Comparison of ENCODE assay signal across 29 cellular contexts in the genomic region with DNA sequence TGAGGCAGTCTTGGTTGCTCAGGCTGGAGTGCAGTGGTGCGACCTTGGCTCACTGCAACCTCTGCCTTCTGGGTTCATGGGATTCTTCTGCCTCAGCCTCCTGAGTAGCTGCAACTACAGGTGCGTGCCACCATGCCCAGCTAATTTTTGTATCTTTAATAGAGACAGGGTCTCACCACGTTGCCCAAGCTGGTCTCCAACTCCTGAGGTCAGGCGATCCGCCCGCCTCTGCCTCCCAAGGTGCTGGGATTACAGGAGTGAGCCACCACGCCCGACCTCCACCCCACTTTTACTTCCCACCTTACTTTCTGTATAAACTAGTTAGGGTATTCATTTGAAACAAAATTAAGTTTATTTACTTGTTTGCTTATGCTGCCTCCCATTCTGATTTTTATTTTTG.
"Had no signal": no experiment of that assay in that cellular context is flagged by ENCODE, and none has a peak within 500 bp of the region (broad histone marks: within the 10 kb centered on the region; RNA-seq: fewer than 3 reads in every experiment).

No MANE protein-coding gene starts in this region.

- ATAC-seq: activated naive CD8-positive, alpha-beta T cell treated with anti-CD3 and anti-CD28 coated beads, Interleukin-2, amount 50 U/mL, for 24 hours; activated T-cell treated with anti-CD3 and anti-CD28 coated beads, Interleukin-2, amount 50 U/mL, for 4 hours; body of pancreas; esophagus mucosa had no signal

- H3K27ac Mint-ChIP-seq: activated CD4-positive, alpha-beta memory T cell treated with anti-CD3 and anti-CD28 coated beads, Interleukin-2, amount 10 ng/mL, durations not matched to agents 7 days and 5 days; activated CD4-positive, alpha-beta T cell treated with anti-CD3 and anti-CD28 coated beads, Interleukin-2, amount 10 ng/mL, durations not matched to agents 7 days and 5 days; activated naive CD4-positive, alpha-beta T cell treated with anti-CD3 and anti-CD28 coated beads for 36 hours; activated naive CD8-positive, alpha-beta T cell treated with anti-CD3 and anti-CD28 coated beads for 36 hours; activated naive CD8-positive, alpha-beta T cell treated with anti-CD3 and anti-CD28 coated beads, Interleukin-2, amount 50 U/mL, for 24 hours; activated T-helper 1 cell treated with anti-CD3 and anti-CD28 coated beads, Interleukin-12 subunit alpha, Interleukin-12 subunit beta, Interleukin-2, Interleukin-4 antibody, amounts not matched to agents 30 ng/mL and 10 ng/mL and 1 ng/mL, durations not matched to agents 14 hours and 24 hours and 36 hours; activated T-helper 2 cell treated with anti-CD3 and anti-CD28 coated beads, Interferon-gamma antibody, Interleukin-2, Interleukin-4, amounts not matched to agents 10 μg/mL and 5 μg/mL and 100 μg/mL, durations not matched to agents 14 hours and 24 hours and 36 hours; endodermal cell had no signal

- H3K27ac ChIP-seq: adrenal gland, body of pancreas, colonic mucosa had no signal

- H3K4me3 ChIP-seq: adrenal gland, body of pancreas, colonic mucosa had no signal

- H3K4me3 Mint-ChIP-seq: activated CD4-positive, alpha-beta memory T cell treated with anti-CD3 and anti-CD28 coated beads, Interleukin-2, amount 10 ng/mL, durations not matched to agents 7 days and 5 days; activated CD4-positive, alpha-beta T cell treated with anti-CD3 and anti-CD28 coated beads, Interleukin-2, amount 10 ng/mL, durations not matched to agents 7 days and 5 days; activated naive CD4-positive, alpha-beta T cell treated with anti-CD3 and anti-CD28 coated beads for 36 hours; activated naive CD4-positive, alpha-beta T cell treated with anti-CD3 and anti-CD28 coated beads, Interleukin-2, amount 50 U/mL, for 24 hours; activated naive CD8-positive, alpha-beta T cell treated with anti-CD3 and anti-CD28 coated beads for 36 hours; activated naive CD8-positive, alpha-beta T cell treated with anti-CD3 and anti-CD28 coated beads, Interleukin-2, amount 50 U/mL, for 24 hours; activated T-cell treated with anti-CD3 and anti-CD28 coated beads, Interleukin-2, amount 50 U/mL, for 4 hours; activated T-helper 1 cell treated with anti-CD3 and anti-CD28 coated beads, Interleukin-12 subunit alpha, Interleukin-12 subunit beta, Interleukin-2, Interleukin-4 antibody, amounts not matched to agents 30 ng/mL and 10 ng/mL and 1 ng/mL, durations not matched to agents 14 hours and 24 hours and 36 hours; endodermal cell had no signal

- H3K27me3 Mint-ChIP-seq: activated CD4-positive, alpha-beta memory T cell treated with anti-CD3 and anti-CD28 coated beads, Interleukin-2, amount 10 ng/mL, durations not matched to agents 7 days and 5 days; activated CD4-positive, alpha-beta T cell treated with anti-CD3 and anti-CD28 coated beads, Interleukin-2, amount 10 ng/mL, durations not matched to agents 7 days and 5 days; activated naive CD4-positive, alpha-beta T cell treated with anti-CD3 and anti-CD28 coated beads, Interleukin-2, amount 50 U/mL, for 24 hours; activated naive CD8-positive, alpha-beta T cell treated with anti-CD3 and anti-CD28 coated beads for 36 hours; activated naive CD8-positive, alpha-beta T cell treated with anti-CD3 and anti-CD28 coated beads, Interleukin-2, amount 50 U/mL, for 24 hours had no signal

- H3K4me1 ChIP-seq: colonic mucosa had no signal

- DNase-seq: activated CD4-positive, alpha-beta memory T cell treated with anti-CD3 and anti-CD28 coated beads, Interleukin-2, amount 10 ng/mL, durations not matched to agents 7 days and 5 days; activated CD4-positive, alpha-beta T cell treated with anti-CD3 and anti-CD28 coated beads for 1 hour; activated CD4-positive, alpha-beta T cell treated with anti-CD3 and anti-CD28 coated beads for 4 hours; activated CD4-positive, alpha-beta T cell treated with anti-CD3 and anti-CD28 coated beads, Interleukin-2, amount 10 ng/mL, durations not matched to agents 7 days and 5 days; activated CD4-positive, alpha-beta T cell treated with anti-CD3 and anti-CD28 coated beads, Interleukin-2, amount 50 U/mL, for 4 hours; activated CD8-positive, alpha-beta memory T cell treated with anti-CD3 and anti-CD28 coated beads, Interleukin-2, amount 50 U/mL, for 48 hours; activated effector memory CD4-positive, alpha-beta T cell treated with anti-CD3 and anti-CD28 coated beads, Interleukin-2, amount 50 U/mL, for 16 hours; activated naive CD4-positive, alpha-beta T cell treated with anti-CD3 and anti-CD28 coated beads for 36 hours; activated naive CD8-positive, alpha-beta T cell treated with anti-CD3 and anti-CD28 coated beads for 36 hours; activated naive CD8-positive, alpha-beta T cell treated with anti-CD3 and anti-CD28 coated beads, Interleukin-2, amount 50 U/mL, for 24 hours; activated T-cell treated with anti-CD3 and anti-CD28 coated beads for 4 hours; activated T-cell treated with anti-CD3 and anti-CD28 coated beads, Interleukin-2, amount 50 U/mL, for 4 hours; amygdala; aorta; body of pancreas; caudate nucleus; cerebellar nuclear complex; colonic mucosa; effector CD8-positive, alpha-beta T cell; endodermal cell; foreskin fibroblast; head of caudate nucleus; T-helper 2 cell had no signal

- H3K9me3 ChIP-seq: adrenal gland, body of pancreas, colonic mucosa had no signal

- H3K36me3 ChIP-seq: adrenal gland, colonic mucosa had no signal

- FAIRE-seq: frontal cortex had no signal

- H3K9me3 Mint-ChIP-seq: activated CD4-positive, alpha-beta memory T cell treated with anti-CD3 and anti-CD28 coated beads, Interleukin-2, amount 10 ng/mL, durations not matched to agents 7 days and 5 days; activated CD4-positive, alpha-beta T cell treated with anti-CD3 and anti-CD28 coated beads, Interleukin-2, amount 10 ng/mL, durations not matched to agents 7 days and 5 days; activated naive CD4-positive, alpha-beta T cell treated with anti-CD3 and anti-CD28 coated beads for 36 hours; activated naive CD4-positive, alpha-beta T cell treated with anti-CD3 and anti-CD28 coated beads, Interleukin-2, amount 50 U/mL, for 24 hours; activated naive CD8-positive, alpha-beta T cell treated with anti-CD3 and anti-CD28 coated beads for 36 hours; activated naive CD8-positive, alpha-beta T cell treated with anti-CD3 and anti-CD28 coated beads, Interleukin-2, amount 50 U/mL, for 24 hours; activated T-cell treated with anti-CD3 and anti-CD28 coated beads, Interleukin-2, amount 50 U/mL, for 4 hours; activated T-helper 1 cell treated with anti-CD3 and anti-CD28 coated beads, Interleukin-12 subunit alpha, Interleukin-12 subunit beta, Interleukin-2, Interleukin-4 antibody, amounts not matched to agents 30 ng/mL and 10 ng/mL and 1 ng/mL, durations not matched to agents 14 hours and 24 hours and 36 hours; activated T-helper 2 cell treated with anti-CD3 and anti-CD28 coated beads, Interferon-gamma antibody, Interleukin-2, Interleukin-4, amounts not matched to agents 10 μg/mL and 5 μg/mL and 100 μg/mL, durations not matched to agents 14 hours and 24 hours and 36 hours; endodermal cell had no signal

- H3K27me3 ChIP-seq: adrenal gland, body of pancreas, colonic mucosa had no signal
